In the genomic region with DNA sequence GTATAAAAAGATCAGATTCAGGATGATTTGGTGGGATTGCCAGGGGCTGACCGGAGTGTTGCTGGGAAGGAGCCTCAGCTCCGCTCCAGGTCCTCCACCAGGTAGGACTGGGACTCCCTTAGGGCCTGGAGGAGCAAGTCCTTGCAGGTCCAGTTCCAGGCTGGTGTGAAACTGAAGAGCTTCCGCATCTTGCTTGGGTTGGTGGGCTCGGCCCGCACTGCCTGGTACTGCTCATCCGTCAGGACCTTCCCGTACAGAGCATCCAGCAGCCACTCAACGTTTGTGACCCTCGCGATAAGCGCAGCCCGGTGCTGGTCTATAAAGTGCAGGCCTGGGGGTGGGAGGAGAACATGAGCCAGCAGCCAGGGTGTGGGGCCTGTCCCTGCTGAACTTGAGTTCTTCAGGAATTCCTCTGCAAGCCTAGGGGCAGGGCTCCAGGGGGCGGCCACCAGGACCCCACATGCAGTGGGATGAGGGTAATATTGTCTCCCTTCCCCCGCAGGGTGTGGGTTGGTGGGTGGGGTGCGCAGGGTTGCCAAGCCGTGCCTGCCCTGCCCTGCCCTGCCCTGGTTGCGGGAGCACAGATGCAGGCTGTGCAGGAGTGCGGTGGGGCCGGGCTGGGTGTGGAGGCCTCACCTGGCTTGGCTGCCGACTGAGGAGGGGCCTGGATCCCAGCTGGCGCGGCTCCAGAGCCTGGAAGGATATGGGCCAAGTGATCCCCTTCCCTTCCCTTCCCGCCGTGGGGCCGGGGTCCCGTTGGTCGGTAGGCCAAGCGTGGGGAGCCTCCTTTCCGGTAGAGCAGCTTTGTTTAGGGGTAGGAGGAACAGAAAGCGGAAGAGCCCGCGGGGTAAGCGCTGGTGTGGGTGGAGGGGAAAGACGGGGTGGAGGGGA, we compare ENCODE assay signal across 8 cellular contexts. TPM values are rescaled to one million over a fixed set of nuclear protein-coding genes. Genes with fewer than 3 reads are reported as not detected.
A peak's percentile ranks its signal among the peaks of the same experiment; 100 is the strongest.
DNase-seq lines count a peak whose midpoint lies in the region; ATAC-seq and TF ChIP-seq lines count a peak whose summit lies in the region.

No MANE protein-coding gene starts in this region.

- H3K36me3 ChIP-seq in transverse colon = no peaks in the 10 kb centered on the region

- no peaks in the 10 kb centered on the region for H3K27me3 Mint-ChIP-seq in T-helper 17 cell

- peak overlapping the region; percentile 56 to 75 (median 64) for H3K4me3 ChIP-seq in transverse colon

- peak overlapping the region; percentile 93 for H3K4me3 Mint-ChIP-seq in T-helper 17 cell

- peaks cover 5% of the 10 kb centered on the region for H3K36me3 Mint-ChIP-seq in T-helper 17 cell (ENCODE audit: low read depth)

- no peak for TF ChIP-seq EP300 in transverse colon (IDR thresholded peaks at IDR 0.05; ENCODE audit: low read depth)

- ATAC-seq in HG03108 (IDR thresholded peaks at IDR 0.05; ENCODE audit: unreplicated experiment) (peak; percentile 42), T-helper 17 cell (peak; percentile 67)

- peak overlapping the region; percentile 90 for H3K27ac Mint-ChIP-seq in T-helper 17 cell

- TF ChIP-seq POLR2A in transverse colon (IDR thresholded peaks at IDR 0.05) = peak; percentile 36

- H3K9me3 ChIP-seq in T-helper 17 cell (ENCODE audit: control insufficient read depth, low read length, poor library complexity, severe bottlenecking) (no peaks in the 10 kb centered on the region), transverse colon (no peaks in the 10 kb centered on the region)

- peaks cover 39% of the 10 kb centered on the region for H3K4me1 Mint-ChIP-seq in T-helper 17 cell

- in situ Hi-C loops in transverse colon (cut with MboI; ENCODE audit: low pct_ligation_motif_present in 1 of 4, low pct_unique_long_range_greater_than_20kb in 1 of 4, low sequenced_read_pairs in 3 of 4) = no loop called here

- intact Hi-C loops in transverse colon (cut with DNase I; ENCODE audit: low total_unique reads) = no loop called here

- peak; percentile 33 for DNase-seq in stimulated activated CD4-positive, alpha-beta T cell treated with anti-CD3 and anti-CD28 coated beads, Interleukin-2, amount 100 ng/mL, for 4 hours (ENCODE audit: low read depth)
- no peak for DNase-seq in stimulated activated CD4-positive, alpha-beta T cell treated with anti-CD3 and anti-CD28 coated beads, Interleukin-12 subunit alpha, Interleukin-12 subunit beta, amount 100 ng/mL, for 4 hours
- DNase-seq in T-helper 17 cell = no peak
- DNase-seq in effector CD8-positive, alpha-beta T cell (lab: John Stamatoyannopoulos, UW) = peak; percentile 26
- DNase-seq in mesenteric fat pad (ENCODE audit: low spot score) = peak; percentile 85
- DNase-seq in transverse colon = peak; percentile 85
- DNase-seq in SHP77 (lab: John Stamatoyannopoulos, UW) = no peak

- no peak for TF ChIP-seq CTCF in transverse colon (IDR thresholded peaks at IDR 0.05)

- 9% methylated on average over 18 of the region's 34 CpGs; no CpG with 5 or more reads in 1 of the 2 donors for WGBS in transverse colon (ENCODE audit: low coverage in 1 of 2), 2 donors

- H3K27me3 ChIP-seq in transverse colon = no peaks in the 10 kb centered on the region

- peaks cover 15 to 33% (median 22%) of the 10 kb centered on the region in 4 donors for H3K4me1 ChIP-seq in transverse colon

- peak overlapping the region; percentile 80 to 90 (median 87) for H3K27ac ChIP-seq in transverse colon

RNA-seq across cellular contexts. Expression of gene PYCARD, which starts 0.8 kb away (rescaled TPM):
- 10 to 100 TPM; 17.9 to 22.1 TPM for total RNA-seq in T-helper 17 cell
- total RNA-seq in mesenteric fat pad = 22.4 TPM
- total RNA-seq in transverse colon = 100 to 1,000 TPM in 2 of 4 donors, 10 to 100 TPM in 2; 33.3 to 128 (median 90.6) TPM

RNA-seq across cellular contexts. Expression of gene TRIM72, which starts 12.2 kb away (rescaled TPM):
- total RNA-seq in T-helper 17 cell (under 1 TPM; 0.08 to 0.17 TPM), mesenteric fat pad (0.03 TPM), transverse colon (under 1 TPM in 1 of 4 donors, not detected in 3; 0.14 TPM)

RNA-seq across cellular contexts. Expression of gene PYDC1, which starts 15.2 kb away (rescaled TPM):
- total RNA-seq in T-helper 17 cell (not detected), mesenteric fat pad (not detected), transverse colon (not detected)

RNA-seq across cellular contexts. Expression of gene FUS, which starts 21.8 kb away (rescaled TPM):
- total RNA-seq in T-helper 17 cell (100 to 1,000 TPM; 910 to 947 TPM), mesenteric fat pad (224 TPM), transverse colon (100 to 1,000 TPM in 1 of 4 donors, 10 to 100 TPM in 3; 43.6 to 116 (median 59.0) TPM)

RNA-seq across cellular contexts. Expression of gene PRSS36, which starts 51.9 kb away (rescaled TPM):
- total RNA-seq in T-helper 17 cell (under 1 TPM; 0.10 to 0.47 TPM), mesenteric fat pad (9.8 TPM), transverse colon (10 to 100 TPM in 1 of 4 donors, 1 to 10 TPM in 2, not detected in 1; 8.1 to 42.3 (median 9.8) TPM)

Comparison
In these comparisons a context has a peak if more than half of its experiments do, and no peak if none do; other contexts are left out.
1. DNase-seq: peak in stimulated activated CD4-positive, alpha-beta T cell treated with anti-CD3 and anti-CD28 coated beads, Interleukin-2, amount 100 ng/mL, for 4 hours (single experiment), effector CD8-positive, alpha-beta T cell (single experiment), mesenteric fat pad (single experiment) and transverse colon (single experiment); none in stimulated activated CD4-positive, alpha-beta T cell treated with anti-CD3 and anti-CD28 coated beads, Interleukin-12 subunit alpha, Interleukin-12 subunit beta, amount 100 ng/mL, for 4 hours (single experiment), T-helper 17 cell (0 of 3) and SHP77 (0 of 2).